In the genomic region with DNA sequence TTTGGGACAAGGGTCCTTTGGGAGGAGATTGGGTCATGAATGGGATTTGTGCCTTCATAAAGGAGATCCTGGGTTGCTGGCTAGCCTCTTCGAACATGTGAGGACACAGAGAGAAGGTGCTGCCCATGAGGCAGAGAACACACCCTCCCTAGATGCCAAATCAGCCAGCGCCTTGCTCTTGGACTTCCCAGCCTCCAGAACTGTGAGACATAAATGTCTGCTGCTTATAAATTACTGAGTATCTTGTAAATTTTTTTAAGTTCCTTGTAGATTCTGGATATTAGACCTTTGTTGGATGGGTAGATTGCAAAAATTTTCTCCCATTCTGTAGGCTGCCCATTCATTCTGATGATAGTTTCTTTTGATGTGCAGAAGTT, we compare ENCODE assay signal across 36 cellular contexts.
"Had no signal": no experiment of that assay in that cellular context is flagged by ENCODE, and none has a peak within 500 bp of the region (broad histone marks: within the 10 kb centered on the region; RNA-seq: fewer than 3 reads in every experiment).

No MANE protein-coding gene starts in this region.

- H3K27me3 ChIP-seq: adrenal gland, body of pancreas, brain microvascular endothelial cell had no signal

- H3K27ac Mint-ChIP-seq: activated B cell treated with CpG ODN at 0.5 μM for 24 hours; activated CD4-positive, alpha-beta memory T cell treated with anti-CD3 and anti-CD28 coated beads for 36 hours; activated CD4-positive, alpha-beta T cell treated with anti-CD3 and anti-CD28 coated beads, Interleukin-2, amount 10 ng/mL, durations not matched to agents 24 days and 14 days; activated naive CD4-positive, alpha-beta T cell treated with anti-CD3 and anti-CD28 coated beads for 36 hours; activated naive CD4-positive, alpha-beta T cell treated with anti-CD3 and anti-CD28 coated beads, Interleukin-2, amount 50 U/mL, for 72 hours; activated naive CD8-positive, alpha-beta T cell treated with anti-CD3 and anti-CD28 coated beads for 36 hours; activated T-cell treated with anti-CD3 and anti-CD28 coated beads, Interleukin-2, amount 50 U/mL, for 72 hours; activated T-helper 1 cell treated with anti-CD3 and anti-CD28 coated beads, Interleukin-12 subunit alpha, Interleukin-12 subunit beta, Interleukin-2, Interleukin-4 antibody, amounts not matched to agents 30 ng/mL and 10 ng/mL and 1 ng/mL, durations not matched to agents 14 hours and 24 hours and 36 hours; activated T-helper 17 cell treated with anti-CD3 and anti-CD28 coated beads, Interleukin-2, amount 50 U/mL, for 72 hours; T-helper 1 cell treated with Interleukin-12 subunit alpha and Interleukin-12 subunit beta and Interleukin-4 antibody, amounts not matched to agents 30 μg/mL and 1 μg/mL, for 36 hours; T-helper 2 cell treated with Interferon-gamma antibody and Interleukin-4, amounts not matched to agents 5 μg/mL and 100 μg/mL, for 36 hours had no signal

- H3K36me3 ChIP-seq: adrenal gland, brain microvascular endothelial cell, breast epithelium had no signal

- FAIRE-seq: astrocyte, colon, TTC549 had no signal

- H3K36me3 Mint-ChIP-seq: activated CD4-positive, alpha-beta memory T cell treated with anti-CD3 and anti-CD28 coated beads for 36 hours; activated naive CD4-positive, alpha-beta T cell treated with anti-CD3 and anti-CD28 coated beads, Interleukin-2, amount 50 U/mL, for 72 hours; activated naive CD8-positive, alpha-beta T cell treated with anti-CD3 and anti-CD28 coated beads for 36 hours had no signal

- DNase-seq: activated B cell treated with CpG ODN at 0.5 μM for 24 hours; activated CD4-positive, alpha-beta memory T cell treated with anti-CD3 and anti-CD28 coated beads for 36 hours; activated CD4-positive, alpha-beta T cell treated with anti-CD3 and anti-CD28 coated beads for 4 hours; activated CD4-positive, alpha-beta T cell treated with anti-CD3 and anti-CD28 coated beads, Interleukin-2, amount 10 ng/mL, durations not matched to agents 24 days and 14 days; activated CD4-positive, alpha-beta T cell treated with anti-CD3 and anti-CD28 coated beads, Interleukin-2, amount 50 U/mL, for 1 hour; activated CD4-positive, alpha-beta T cell treated with anti-CD3 and anti-CD28 coated beads, Interleukin-2, amount 50 U/mL, for 4 hours; activated CD4-positive, CD25-positive, alpha-beta regulatory T cell treated with anti-CD3 and anti-CD28 coated beads, Interleukin-2, amount 50 U/mL, for 72 hours; activated CD8-positive, alpha-beta memory T cell treated with anti-CD3 and anti-CD28 coated beads, Interleukin-2, amount 50 U/mL, for 4 hours; activated effector memory CD4-positive, alpha-beta T cell treated with anti-CD3 and anti-CD28 coated beads, Interleukin-2, amount 50 U/mL, for 16 hours; activated gamma-delta T cell treated with Interleukin-2 at 50 U/mL for 16 hours; activated naive CD4-positive, alpha-beta T cell; activated naive CD4-positive, alpha-beta T cell treated with anti-CD3 and anti-CD28 coated beads for 36 hours; activated naive CD4-positive, alpha-beta T cell treated with anti-CD3 and anti-CD28 coated beads, Interleukin-2, amount 50 U/mL, for 16 hours; activated naive CD8-positive, alpha-beta T cell treated with anti-CD3 and anti-CD28 coated beads for 36 hours; activated T-cell treated with anti-CD3 and anti-CD28 coated beads for 4 hours; activated T-cell treated with anti-CD3 and anti-CD28 coated beads, Interleukin-2, amount 50 U/mL, for 1 hour; activated T-cell treated with anti-CD3 and anti-CD28 coated beads, Interleukin-2, amount 50 U/mL, for 4 hours; activated T-cell treated with anti-CD3 and anti-CD28 coated beads, Interleukin-2, amount 50 U/mL, for 72 hours; adrenal gland; amniotic stem cell; aorta; body of pancreas; brain microvascular endothelial cell; central memory CD4-positive, alpha-beta T cell; T-helper 2 cell; T-helper 9 cell had no signal

- H3K9me3 ChIP-seq: adrenal gland, body of pancreas, breast epithelium had no signal

- H3K4me1 ChIP-seq: adrenal gland, breast epithelium had no signal

- H3K4me3 Mint-ChIP-seq: activated B cell treated with CpG ODN at 0.5 μM for 24 hours; activated CD4-positive, alpha-beta memory T cell treated with anti-CD3 and anti-CD28 coated beads for 36 hours; activated CD4-positive, alpha-beta T cell treated with anti-CD3 and anti-CD28 coated beads, Interleukin-2, amount 10 ng/mL, durations not matched to agents 24 days and 14 days; activated naive CD4-positive, alpha-beta T cell treated with anti-CD3 and anti-CD28 coated beads for 36 hours; activated naive CD8-positive, alpha-beta T cell treated with anti-CD3 and anti-CD28 coated beads for 36 hours; activated T-cell treated with anti-CD3 and anti-CD28 coated beads, Interleukin-2, amount 50 U/mL, for 4 hours; activated T-cell treated with anti-CD3 and anti-CD28 coated beads, Interleukin-2, amount 50 U/mL, for 72 hours; activated T-helper 1 cell treated with anti-CD3 and anti-CD28 coated beads, Interleukin-12 subunit alpha, Interleukin-12 subunit beta, Interleukin-2, Interleukin-4 antibody, amounts not matched to agents 30 ng/mL and 10 ng/mL and 1 ng/mL, durations not matched to agents 14 hours and 24 hours and 36 hours; activated T-helper 17 cell treated with anti-CD3 and anti-CD28 coated beads, Interleukin-2, amount 50 U/mL, for 72 hours; T-helper 1 cell treated with Interleukin-12 subunit alpha and Interleukin-12 subunit beta and Interleukin-4 antibody, amounts not matched to agents 30 μg/mL and 1 μg/mL, for 36 hours; T-helper 2 cell treated with Interferon-gamma antibody and Interleukin-4, amounts not matched to agents 5 μg/mL and 100 μg/mL, for 36 hours had no signal

- ATAC-seq: activated naive CD4-positive, alpha-beta T cell treated with anti-CD3 and anti-CD28 coated beads, Interleukin-2, amount 50 U/mL, for 72 hours; activated T-cell treated with anti-CD3 and anti-CD28 coated beads, Interleukin-2, amount 50 U/mL, for 4 hours; activated T-cell treated with anti-CD3 and anti-CD28 coated beads, Interleukin-2, amount 50 U/mL, for 72 hours; activated T-helper 17 cell treated with anti-CD3 and anti-CD28 coated beads, Interleukin-2, amount 50 U/mL, for 72 hours; body of pancreas had no signal

- H3K4me1 Mint-ChIP-seq: activated B cell treated with CpG ODN at 0.5 μM for 24 hours; activated CD4-positive, alpha-beta T cell treated with anti-CD3 and anti-CD28 coated beads, Interleukin-2, amount 10 ng/mL, durations not matched to agents 24 days and 14 days; activated naive CD8-positive, alpha-beta T cell treated with anti-CD3 and anti-CD28 coated beads for 36 hours; activated T-helper 17 cell treated with anti-CD3 and anti-CD28 coated beads, Interleukin-2, amount 50 U/mL, for 72 hours had no signal

- H3K9me3 Mint-ChIP-seq: activated B cell treated with CpG ODN at 0.5 μM for 24 hours; activated CD4-positive, alpha-beta memory T cell treated with anti-CD3 and anti-CD28 coated beads for 36 hours; activated CD4-positive, alpha-beta T cell treated with anti-CD3 and anti-CD28 coated beads, Interleukin-2, amount 10 ng/mL, durations not matched to agents 24 days and 14 days; activated naive CD4-positive, alpha-beta T cell treated with anti-CD3 and anti-CD28 coated beads for 36 hours; activated naive CD4-positive, alpha-beta T cell treated with anti-CD3 and anti-CD28 coated beads, Interleukin-2, amount 50 U/mL, for 72 hours; activated naive CD8-positive, alpha-beta T cell treated with anti-CD3 and anti-CD28 coated beads for 36 hours; activated T-cell treated with anti-CD3 and anti-CD28 coated beads, Interleukin-2, amount 50 U/mL, for 4 hours; activated T-cell treated with anti-CD3 and anti-CD28 coated beads, Interleukin-2, amount 50 U/mL, for 72 hours; activated T-helper 1 cell treated with anti-CD3 and anti-CD28 coated beads, Interleukin-12 subunit alpha, Interleukin-12 subunit beta, Interleukin-2, Interleukin-4 antibody, amounts not matched to agents 30 ng/mL and 10 ng/mL and 1 ng/mL, durations not matched to agents 14 hours and 24 hours and 36 hours; activated T-helper 17 cell treated with anti-CD3 and anti-CD28 coated beads, Interleukin-2, amount 50 U/mL, for 72 hours; T-helper 1 cell treated with Interleukin-12 subunit alpha and Interleukin-12 subunit beta and Interleukin-4 antibody, amounts not matched to agents 30 μg/mL and 1 μg/mL, for 36 hours; T-helper 2 cell treated with Interferon-gamma antibody and Interleukin-4, amounts not matched to agents 5 μg/mL and 100 μg/mL, for 36 hours had no signal

- H3K4me3 ChIP-seq: adrenal gland, body of pancreas, breast epithelium had no signal

- H3K27ac ChIP-seq: adrenal gland, body of pancreas, brain microvascular endothelial cell, breast epithelium, VCaP had no signal
